Comparison of ENCODE assay signal across 8 cellular contexts in the genomic region with DNA sequence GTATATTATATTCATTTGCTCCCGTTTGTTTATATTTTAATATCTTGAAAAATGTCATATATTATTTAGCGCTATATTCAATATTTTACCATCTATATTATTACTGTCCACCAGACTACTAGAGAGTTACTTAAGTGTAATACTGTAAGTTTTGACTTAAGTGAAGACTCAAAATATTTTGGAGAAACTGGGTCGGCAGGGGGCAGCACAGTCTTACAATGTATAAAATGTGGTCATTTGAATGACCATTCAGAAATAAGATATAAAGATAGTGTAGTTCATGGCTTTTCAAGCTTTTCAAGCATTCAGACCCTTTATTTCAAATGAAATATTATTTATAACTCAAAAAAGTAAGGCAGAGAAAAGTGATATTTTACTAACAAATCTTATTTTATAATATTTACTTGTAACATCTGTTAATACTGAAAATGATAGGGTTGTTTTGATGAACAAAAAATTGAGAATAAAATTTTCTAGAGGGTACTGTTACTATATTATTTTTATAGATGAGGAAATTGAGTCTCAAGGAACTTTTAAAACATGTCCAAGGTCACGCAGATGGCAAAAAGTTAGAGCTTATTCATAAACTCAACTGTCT.
A peak's percentile ranks its signal among the peaks of the same experiment; 100 is the strongest.
DNase-seq lines count a peak whose midpoint lies in the region; ATAC-seq, FAIRE-seq and TF ChIP-seq lines count a peak whose summit lies in the region.

No MANE protein-coding gene starts in this region.

- H3K4me3 Mint-ChIP-seq in GM23338 = no peak overlapping the region

- no peaks in the 10 kb centered on the region for H3F3A ChIP-seq in GM23338 (replicated peaks; ENCODE audit: low read depth)

- ATAC-seq in GM23338 = no peak
- no peak for ATAC-seq in GM21619 (IDR thresholded peaks at IDR 0.05; ENCODE audit: unreplicated experiment)

- H3K27me3 Mint-ChIP-seq in GM23338 (ENCODE audit: insufficient read depth, low read depth, poor library complexity) = no peaks in the 10 kb centered on the region

- peak; percentile 58 to 79 for TF ChIP-seq CTCF in GM23338 (conservative IDR thresholded peaks at IDR 0.05; ENCODE audit: low read depth in 2 of 2)
- TF ChIP-seq CTCF in fibroblast of the aortic adventitia (IDR thresholded peaks at IDR 0.05; ENCODE audit: insufficient read depth, low read length) = peak; percentile 50

- H3K9me2 ChIP-seq in GM23338 (ENCODE audit: insufficient read depth) = no peaks in the 10 kb centered on the region; the same call in 1 of the 2 replicates

- no peaks in the 10 kb centered on the region for H3K4me1 Mint-ChIP-seq in GM23338

- no peak overlapping the region for H3K27ac ChIP-seq in GM23338 (ENCODE audit: low read depth)

- H3K4me3 ChIP-seq in GM23338 (no peak overlapping the region), fibroblast of the aortic adventitia (ENCODE audit: low read depth, low read length) (no peak overlapping the region)

- H3K36me3 Mint-ChIP-seq in GM23338 (ENCODE audit: low read depth) = peaks cover 10% of the 10 kb centered on the region

- no peaks in the 10 kb centered on the region for H3K79me2 ChIP-seq in GM23338 (replicated peaks; ENCODE audit: insufficient read depth)

- H3K4me2 ChIP-seq in GM23338 = no peak overlapping the region

- no peaks in the 10 kb centered on the region for H3K27me3 ChIP-seq in GM23338 (ENCODE audit: insufficient read depth)

- no peak overlapping the region for H2AFZ ChIP-seq in GM23338

- DNase-seq in Ammon's horn (ENCODE audit: low spot score) (peak; percentile 46), GM23338 (ENCODE audit: low spot score) (peak; percentile 84), NCI-H460 (ENCODE audit: extremely low read depth, low read depth) (peak; percentile 74), fibroblast of the aortic adventitia (ENCODE audit: low read depth) (peak; percentile 83), occipital lobe (lab: John Stamatoyannopoulos, UW) (peak; percentile 3), urothelium cell line (ENCODE audit: low spot score) (peak; percentile 22)
- peak; percentile 15 for DNase-seq in activated CD8-positive, alpha-beta memory T cell treated with anti-CD3 and anti-CD28 coated beads, Interleukin-2, amount 50 U/mL, for 24 hours (ENCODE audit: extremely low read depth)

- FAIRE-seq in urothelium cell line (lab: Jason Lieb, UNC) = no peak

- no peaks in the 10 kb centered on the region for H4K20me1 ChIP-seq in GM23338 (replicated peaks; ENCODE audit: insufficient read depth)

- H3K27ac Mint-ChIP-seq in GM23338 = no peak overlapping the region

- no peaks in the 10 kb centered on the region; the same call in 2 of the 3 replicates for H3K9me3 Mint-ChIP-seq in GM23338

- H3K4me1 ChIP-seq in GM23338 (ENCODE audit: insufficient read depth) = no peaks in the 10 kb centered on the region

- no peaks in the 10 kb centered on the region for H3K36me3 ChIP-seq in GM23338 (ENCODE audit: insufficient read depth)

TF ChIP-seq in GM23338, 12 proteins besides CTCF, POLR2A, EP300 and RAD21 (continues in another document):
- TF ChIP-seq, protein P1, sequence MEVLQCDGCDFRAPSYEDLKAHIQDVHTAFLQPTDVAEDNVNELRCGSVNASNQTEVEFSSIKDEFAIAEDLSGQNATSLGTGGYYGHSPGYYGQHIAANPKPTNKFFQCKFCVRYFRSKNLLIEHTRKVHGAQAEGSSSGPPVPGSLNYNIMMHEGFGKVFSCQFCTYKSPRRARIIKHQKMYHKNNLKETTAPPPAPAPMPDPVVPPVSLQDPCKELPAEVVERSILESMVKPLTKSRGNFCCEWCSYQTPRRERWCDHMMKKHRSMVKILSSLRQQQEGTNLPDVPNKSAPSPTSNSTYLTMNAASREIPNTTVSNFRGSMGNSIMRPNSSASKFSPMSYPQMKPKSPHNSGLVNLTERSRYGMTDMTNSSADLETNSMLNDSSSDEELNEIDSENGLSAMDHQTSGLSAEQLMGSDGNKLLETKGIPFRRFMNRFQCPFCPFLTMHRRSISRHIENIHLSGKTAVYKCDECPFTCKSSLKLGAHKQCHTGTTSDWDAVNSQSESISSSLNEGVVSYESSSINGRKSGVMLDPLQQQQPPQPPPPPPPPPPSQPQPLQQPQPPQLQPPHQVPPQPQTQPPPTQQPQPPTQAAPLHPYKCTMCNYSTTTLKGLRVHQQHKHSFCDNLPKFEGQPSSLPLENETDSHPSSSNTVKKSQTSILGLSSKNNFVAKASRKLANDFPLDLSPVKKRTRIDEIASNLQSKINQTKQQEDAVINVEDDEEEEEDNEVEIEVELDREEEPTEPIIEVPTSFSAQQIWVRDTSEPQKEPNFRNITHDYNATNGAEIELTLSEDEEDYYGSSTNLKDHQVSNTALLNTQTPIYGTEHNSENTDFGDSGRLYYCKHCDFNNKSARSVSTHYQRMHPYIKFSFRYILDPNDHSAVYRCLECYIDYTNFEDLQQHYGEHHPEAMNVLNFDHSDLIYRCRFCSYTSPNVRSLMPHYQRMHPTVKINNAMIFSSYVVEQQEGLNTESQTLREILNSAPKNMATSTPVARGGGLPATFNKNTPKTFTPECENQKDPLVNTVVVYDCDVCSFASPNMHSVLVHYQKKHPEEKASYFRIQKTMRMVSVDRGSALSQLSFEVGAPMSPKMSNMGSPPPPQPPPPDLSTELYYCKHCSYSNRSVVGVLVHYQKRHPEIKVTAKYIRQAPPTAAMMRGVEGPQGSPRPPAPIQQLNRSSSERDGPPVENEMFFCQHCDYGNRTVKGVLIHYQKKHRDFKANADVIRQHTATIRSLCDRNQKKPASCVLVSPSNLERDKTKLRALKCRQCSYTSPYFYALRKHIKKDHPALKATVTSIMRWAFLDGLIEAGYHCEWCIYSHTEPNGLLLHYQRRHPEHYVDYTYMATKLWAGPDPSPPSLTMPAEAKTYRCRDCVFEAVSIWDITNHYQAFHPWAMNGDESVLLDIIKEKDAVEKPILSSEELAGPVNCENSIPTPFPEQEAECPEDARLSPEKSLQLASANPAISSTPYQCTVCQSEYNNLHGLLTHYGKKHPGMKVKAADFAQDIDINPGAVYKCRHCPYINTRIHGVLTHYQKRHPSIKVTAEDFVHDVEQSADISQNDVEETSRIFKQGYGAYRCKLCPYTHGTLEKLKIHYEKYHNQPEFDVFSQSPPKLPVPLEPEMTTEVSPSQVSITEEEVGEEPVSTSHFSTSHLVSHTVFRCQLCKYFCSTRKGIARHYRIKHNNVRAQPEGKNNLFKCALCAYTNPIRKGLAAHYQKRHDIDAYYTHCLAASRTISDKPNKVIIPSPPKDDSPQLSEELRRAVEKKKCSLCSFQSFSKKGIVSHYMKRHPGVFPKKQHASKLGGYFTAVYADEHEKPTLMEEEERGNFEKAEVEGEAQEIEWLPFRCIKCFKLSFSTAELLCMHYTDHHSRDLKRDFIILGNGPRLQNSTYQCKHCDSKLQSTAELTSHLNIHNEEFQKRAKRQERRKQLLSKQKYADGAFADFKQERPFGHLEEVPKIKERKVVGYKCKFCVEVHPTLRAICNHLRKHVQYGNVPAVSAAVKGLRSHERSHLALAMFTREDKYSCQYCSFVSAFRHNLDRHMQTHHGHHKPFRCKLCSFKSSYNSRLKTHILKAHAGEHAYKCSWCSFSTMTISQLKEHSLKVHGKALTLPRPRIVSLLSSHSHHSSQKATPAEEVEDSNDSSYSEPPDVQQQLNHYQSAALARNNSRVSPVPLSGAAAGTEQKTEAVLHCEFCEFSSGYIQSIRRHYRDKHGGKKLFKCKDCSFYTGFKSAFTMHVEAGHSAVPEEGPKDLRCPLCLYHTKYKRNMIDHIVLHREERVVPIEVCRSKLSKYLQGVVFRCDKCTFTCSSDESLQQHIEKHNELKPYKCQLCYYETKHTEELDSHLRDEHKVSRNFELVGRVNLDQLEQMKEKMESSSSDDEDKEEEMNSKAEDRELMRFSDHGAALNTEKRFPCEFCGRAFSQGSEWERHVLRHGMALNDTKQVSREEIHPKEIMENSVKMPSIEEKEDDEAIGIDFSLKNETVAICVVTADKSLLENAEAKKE (CRISPR knock-in tag; IDR thresholded peaks at IDR 0.05) = no peak
- TF ChIP-seq CREB1 (CRISPR knock-in tag; IDR thresholded peaks at IDR 0.05; ENCODE audit: low read depth) (no peak), POLR2AphosphoS5 (IDR thresholded peaks at IDR 0.05; ENCODE audit: low read depth) (no peak), ZNF114 (CRISPR knock-in tag; IDR thresholded peaks at IDR 0.05) (no peak), JUNB (IDR thresholded peaks at IDR 0.05; ENCODE audit: unreplicated experiment) (no peak), EZH2 (IDR thresholded peaks at IDR 0.05; ENCODE audit: low read depth, unreplicated experiment) (no peak)
- TF ChIP-seq, protein P2, sequence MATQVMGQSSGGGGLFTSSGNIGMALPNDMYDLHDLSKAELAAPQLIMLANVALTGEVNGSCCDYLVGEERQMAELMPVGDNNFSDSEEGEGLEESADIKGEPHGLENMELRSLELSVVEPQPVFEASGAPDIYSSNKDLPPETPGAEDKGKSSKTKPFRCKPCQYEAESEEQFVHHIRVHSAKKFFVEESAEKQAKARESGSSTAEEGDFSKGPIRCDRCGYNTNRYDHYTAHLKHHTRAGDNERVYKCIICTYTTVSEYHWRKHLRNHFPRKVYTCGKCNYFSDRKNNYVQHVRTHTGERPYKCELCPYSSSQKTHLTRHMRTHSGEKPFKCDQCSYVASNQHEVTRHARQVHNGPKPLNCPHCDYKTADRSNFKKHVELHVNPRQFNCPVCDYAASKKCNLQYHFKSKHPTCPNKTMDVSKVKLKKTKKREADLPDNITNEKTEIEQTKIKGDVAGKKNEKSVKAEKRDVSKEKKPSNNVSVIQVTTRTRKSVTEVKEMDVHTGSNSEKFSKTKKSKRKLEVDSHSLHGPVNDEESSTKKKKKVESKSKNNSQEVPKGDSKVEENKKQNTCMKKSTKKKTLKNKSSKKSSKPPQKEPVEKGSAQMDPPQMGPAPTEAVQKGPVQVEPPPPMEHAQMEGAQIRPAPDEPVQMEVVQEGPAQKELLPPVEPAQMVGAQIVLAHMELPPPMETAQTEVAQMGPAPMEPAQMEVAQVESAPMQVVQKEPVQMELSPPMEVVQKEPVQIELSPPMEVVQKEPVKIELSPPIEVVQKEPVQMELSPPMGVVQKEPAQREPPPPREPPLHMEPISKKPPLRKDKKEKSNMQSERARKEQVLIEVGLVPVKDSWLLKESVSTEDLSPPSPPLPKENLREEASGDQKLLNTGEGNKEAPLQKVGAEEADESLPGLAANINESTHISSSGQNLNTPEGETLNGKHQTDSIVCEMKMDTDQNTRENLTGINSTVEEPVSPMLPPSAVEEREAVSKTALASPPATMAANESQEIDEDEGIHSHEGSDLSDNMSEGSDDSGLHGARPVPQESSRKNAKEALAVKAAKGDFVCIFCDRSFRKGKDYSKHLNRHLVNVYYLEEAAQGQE (IDR thresholded peaks at IDR 0.05; ENCODE audit: unreplicated experiment) = no peak
- TF ChIP-seq, protein P3, sequence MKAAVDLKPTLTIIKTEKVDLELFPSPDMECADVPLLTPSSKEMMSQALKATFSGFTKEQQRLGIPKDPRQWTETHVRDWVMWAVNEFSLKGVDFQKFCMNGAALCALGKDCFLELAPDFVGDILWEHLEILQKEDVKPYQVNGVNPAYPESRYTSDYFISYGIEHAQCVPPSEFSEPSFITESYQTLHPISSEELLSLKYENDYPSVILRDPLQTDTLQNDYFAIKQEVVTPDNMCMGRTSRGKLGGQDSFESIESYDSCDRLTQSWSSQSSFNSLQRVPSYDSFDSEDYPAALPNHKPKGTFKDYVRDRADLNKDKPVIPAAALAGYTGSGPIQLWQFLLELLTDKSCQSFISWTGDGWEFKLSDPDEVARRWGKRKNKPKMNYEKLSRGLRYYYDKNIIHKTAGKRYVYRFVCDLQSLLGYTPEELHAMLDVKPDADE (IDR thresholded peaks at IDR 0.05) = no peak

Comparison
In these comparisons a context has a peak if more than half of its experiments do, and no peak if none do; other contexts are left out.
1. DNase-seq: peak in every context shown above with its lines; median percentile 84 in GM23338; 83 in fibroblast of the aortic adventitia; 74 in NCI-H460; 46 in Ammon's horn; 22 in urothelium cell line; 15 in activated CD8-positive, alpha-beta memory T cell treated with anti-CD3 and anti-CD28 coated beads, Interleukin-2, amount 50 U/mL, for 24 hours; 3 in occipital lobe.